Comparison of ENCODE assay signal across 8 cellular contexts in genomic region chr10:119595715-119596515, GRCh38. TPM values are rescaled to one million over a fixed set of nuclear protein-coding genes. Genes with fewer than 3 reads are reported as not detected.
DNase-seq lines count a peak whose midpoint lies in the region; TF ChIP-seq lines count a peak whose summit lies in the region.

No MANE protein-coding gene starts in this region.

- H2BK120ac ChIP-seq in mesenchymal stem cell (ENCODE audit: low read depth, low read length): peak overlapping the region; percentile 22

- no peaks in the 10 kb centered on the region for H3K27me3 ChIP-seq in mesenchymal stem cell (ENCODE audit: control insufficient read depth in 1 of 2, insufficient read depth in 1 of 2, low read length in 2 of 2)

- 1% methylated on average over 35 of the region's 48 CpGs for WGBS in mesenchymal stem cell

- H3K14ac ChIP-seq in mesenchymal stem cell (ENCODE audit: low read length in 2 of 2): peak overlapping the region; percentile 19 to 99

- DNase-seq in C1 segment of cervical spinal cord (lab: John Stamatoyannopoulos, UW) (peak in 12 of 14 donors; percentile 15 to 80 (median 60)), GM20000 (ENCODE audit: low spot score) (peak; percentile 52), LHCN-M2 (ENCODE audit: low read depth) (peak; percentile 33), ecto neural progenitor cell (ENCODE audit: low spot score) (peak; percentile 67), mesenchymal stem cell (peak; percentile 55), middle frontal gyrus (ENCODE audit: extremely low spot score, low spot score) (no peak)
- peak; percentile 69 to 79 for DNase-seq in activated CD4-positive, alpha-beta T cell treated with anti-CD3 and anti-CD28 coated beads, Interleukin-2, amount 50 U/mL, for 48 hours
- peak; percentile 45 to 55 for DNase-seq in stimulated activated CD8-positive, alpha-beta memory T cell treated with anti-CD3 and anti-CD28 coated beads, Interleukin-15, amount 100 ng/mL, for 4 hours (ENCODE audit: low read depth in 2 of 2)

- peak overlapping the region; percentile 97 for H3K9ac ChIP-seq in mesenchymal stem cell (ENCODE audit: low read length)

- H3K79me1 ChIP-seq in mesenchymal stem cell (replicated peaks; ENCODE audit: low read length, poor library complexity, severe bottlenecking): peaks cover 7% of the 10 kb centered on the region

- H3K27ac ChIP-seq in mesenchymal stem cell (ENCODE audit: low read length, poor library complexity, severe bottlenecking): peak overlapping the region; percentile 100

- H3K18ac ChIP-seq in mesenchymal stem cell (ENCODE audit: low read depth in 1 of 2, low read length in 2 of 2): peak overlapping the region; percentile 79 to 88

- peak overlapping the region; percentile 90 to 93 for H3K4ac ChIP-seq in mesenchymal stem cell (ENCODE audit: low read depth in 1 of 2, low read length in 2 of 2)

- H3K4me1 ChIP-seq in mesenchymal stem cell (ENCODE audit: control insufficient read depth, insufficient read depth, low read depth, low read length): peaks cover 3% of the 10 kb centered on the region

- H2BK5ac ChIP-seq in mesenchymal stem cell (ENCODE audit: low read depth, low read length, poor library complexity, severe bottlenecking): peak overlapping the region; percentile 69

- peak overlapping the region; percentile 88 to 97 for H3K4me3 ChIP-seq in mesenchymal stem cell (ENCODE audit: insufficient read depth in 1 of 2, low read depth in 1 of 2, low read length in 2 of 2)

- no peaks in the 10 kb centered on the region for H3K9me3 ChIP-seq in mesenchymal stem cell (ENCODE audit: control insufficient read depth, low read length)

- H3K23ac ChIP-seq in mesenchymal stem cell (ENCODE audit: low read length in 2 of 2): peak overlapping the region in 1 of 2 experiments; percentile 27

- H2BK15ac ChIP-seq in mesenchymal stem cell (ENCODE audit: low read depth, poor library complexity, severe bottlenecking): peak overlapping the region; percentile 71

- no peak overlapping the region for H2BK12ac ChIP-seq in mesenchymal stem cell (ENCODE audit: low read length in 2 of 2)

- H4K8ac ChIP-seq in mesenchymal stem cell (ENCODE audit: low read length): peak overlapping the region; percentile 86

- H2AFZ ChIP-seq in mesenchymal stem cell (ENCODE audit: low read depth, low read length): no peak overlapping the region

- no peak for TF ChIP-seq CTCF in GM20000 (IDR thresholded peaks at IDR 0.05; ENCODE audit: extremely low read depth, missing control alignments)

- H2AK5ac ChIP-seq in mesenchymal stem cell (ENCODE audit: low read length, severe bottlenecking): no peak overlapping the region

- H4K91ac ChIP-seq in mesenchymal stem cell (ENCODE audit: low read length): peak overlapping the region; percentile 92

- H3K36me3 ChIP-seq in mesenchymal stem cell (ENCODE audit: control insufficient read depth in 1 of 2, insufficient read depth in 2 of 2, low read depth in 1 of 2, low read length in 2 of 2): peaks cover 0 to 7% of the 10 kb centered on the region in 2 experiments

- H3K4me2 ChIP-seq in mesenchymal stem cell (ENCODE audit: low read length, poor library complexity, severe bottlenecking): peak overlapping the region; percentile 63

RNA-seq across cellular contexts. Expression of gene TIAL1, which starts 0.8 kb away (rescaled TPM):
- 43.9 and 47.7 TPM in 2 replicates for total RNA-seq in LHCN-M2 (2014; rRNA removed)
- 52.5 TPM for polyA plus RNA-seq in LHCN-M2 (2012)
- polyA plus RNA-seq in mesenchymal stem cell (2013, experiment 1 of 2): 78.9 TPM
- 81.0 TPM for polyA plus RNA-seq in mesenchymal stem cell (2013, experiment 2 of 2)

RNA-seq across cellular contexts. Expression of gene RGS10, which starts 53.4 kb away (rescaled TPM):
- total RNA-seq in LHCN-M2 (2014; rRNA removed): 19.9 and 26.0 TPM in 2 replicates
- 27.7 TPM for polyA plus RNA-seq in LHCN-M2 (2012)
- polyA plus RNA-seq in mesenchymal stem cell (2013, experiment 1 of 2): 310 TPM
- polyA plus RNA-seq in mesenchymal stem cell (2013, experiment 2 of 2): 307 TPM

RNA-seq across cellular contexts. Expression of gene BAG3, which starts 55.3 kb away (rescaled TPM):
- 26.5 and 27.3 TPM in 2 replicates for total RNA-seq in LHCN-M2 (2014; rRNA removed)
- polyA plus RNA-seq in LHCN-M2 (2012): 55.1 TPM
- polyA plus RNA-seq in mesenchymal stem cell (2013, experiment 1 of 2): 66.0 TPM
- 65.0 TPM for polyA plus RNA-seq in mesenchymal stem cell (2013, experiment 2 of 2)
